Comparison of ENCODE assay signal across 7 cellular contexts in genomic region chr5:7850533-7851239, GRCh38. TPM values are rescaled to one million over a fixed set of nuclear protein-coding genes. Genes with fewer than 3 reads are reported as not detected.
DNase-seq lines count a peak whose midpoint lies in the region; ATAC-seq, FAIRE-seq and TF ChIP-seq lines count a peak whose summit lies in the region.

A gene with protein sequence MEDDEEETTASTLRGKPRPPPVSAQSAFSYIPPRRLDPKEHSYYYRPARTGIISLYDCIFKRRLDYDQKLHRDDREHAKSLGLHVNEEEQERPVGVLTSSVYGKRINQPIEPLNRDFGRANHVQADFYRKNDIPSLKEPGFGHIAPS (minus strand): TSS chr5:7851133. CDS start chr5:7851021, 112 bp downstream.

- no peak within 1 kb of the TSS for H3K27ac Mint-ChIP-seq in central memory CD8-positive, alpha-beta T cell (ENCODE audit: low read depth)

- ATAC-seq in GM18502 (IDR thresholded peaks at IDR 0.05; ENCODE audit: poor library complexity, unreplicated experiment) = peak; percentile 43
- peak; percentile 50 for ATAC-seq in central memory CD8-positive, alpha-beta T cell (replicated peaks; ENCODE audit: extremely low read depth, poor library complexity, severe bottlenecking)
- no peak for ATAC-seq in GM21529 (IDR thresholded peaks at IDR 0.05; ENCODE audit: unreplicated experiment)

- FAIRE-seq in kidney (lab: Jason Lieb, UNC) = no peak

- no peaks in the 10 kb centered on the region for H3K9me3 ChIP-seq in kidney (ENCODE audit: control insufficient read depth in 1 of 2, low read length in 2 of 2)

- peak within 1 kb of the TSS in 1 of 2 donors; percentile 37 for H3K9ac ChIP-seq in kidney (ENCODE audit: low read length in 2 of 2)

- peak within 1 kb of the TSS in 1 of 2 donors; percentile 14 for H3K27ac ChIP-seq in kidney (ENCODE audit: low read depth in 2 of 2, low read length in 2 of 2)

- peaks cover 16% of the 10 kb centered on the region for H3K4me1 Mint-ChIP-seq in central memory CD8-positive, alpha-beta T cell

- peak; percentile 41 for TF ChIP-seq CTCF in kidney (IDR thresholded peaks at IDR 0.05; ENCODE audit: borderline replicate concordance, extremely low read depth, insufficient read depth)

- H3K36me3 Mint-ChIP-seq in central memory CD8-positive, alpha-beta T cell (ENCODE audit: insufficient read depth) = no peaks in the 10 kb centered on the region

- H3K4me1 ChIP-seq in kidney (ENCODE audit: control insufficient read depth in 1 of 2, insufficient read depth in 1 of 2, low read depth in 1 of 2, low read length in 2 of 2) = peaks cover 6 to 8% of the 10 kb centered on the region in 2 donors

- DNase-seq in NCI-H69 (lab: John Stamatoyannopoulos, UW) = peak; percentile 85
- DNase-seq in central memory CD8-positive, alpha-beta T cell (ENCODE audit: low spot score in 2 of 2) = no peak
- DNase-seq in kidney = peak; percentile 91
- DNase-seq in stimulated activated naive CD4-positive, alpha-beta T cell (lab: John Stamatoyannopoulos, UW) = peak; percentile 4 to 48 (median 31)
- no peak for DNase-seq in NCI-H187 (lab: John Stamatoyannopoulos, UW)

- intact Hi-C loops in kidney (cut with DNase I) = no loop called here

- H3K4me3 Mint-ChIP-seq in central memory CD8-positive, alpha-beta T cell = peak within 1 kb of the TSS; percentile 76

- no peaks in the 10 kb centered on the region for H3K9me3 Mint-ChIP-seq in central memory CD8-positive, alpha-beta T cell

- peak within 1 kb of the TSS; percentile 55 to 66 for H3K4me3 ChIP-seq in kidney (ENCODE audit: low read length in 2 of 2)

- peaks cover 47% of the 10 kb centered on the region for H3K27me3 Mint-ChIP-seq in central memory CD8-positive, alpha-beta T cell

- no peaks in the 10 kb centered on the region for H3K36me3 ChIP-seq in kidney (ENCODE audit: control insufficient read depth in 1 of 2, insufficient read depth in 2 of 2, low read length in 2 of 2)

RNA-seq across cellular contexts. Expression of the gene that starts here (rescaled TPM):
- 3.6 TPM for total RNA-seq in kidney
- 7.7 TPM for polyA plus RNA-seq in kidney (ENCODE audit: insufficient read depth, low read depth, low replicate concordance)

Comparison
In these comparisons a context has a peak if more than half of its experiments do, and no peak if none do; other contexts are left out.
1. DNase-seq: peak in NCI-H69 (single experiment), kidney (single experiment) and stimulated activated naive CD4-positive, alpha-beta T cell (6 of 6); none in central memory CD8-positive, alpha-beta T cell (0 of 2) and NCI-H187 (0 of 2).